Comparison of ENCODE assay signal across 17 cellular contexts in the genomic region with DNA sequence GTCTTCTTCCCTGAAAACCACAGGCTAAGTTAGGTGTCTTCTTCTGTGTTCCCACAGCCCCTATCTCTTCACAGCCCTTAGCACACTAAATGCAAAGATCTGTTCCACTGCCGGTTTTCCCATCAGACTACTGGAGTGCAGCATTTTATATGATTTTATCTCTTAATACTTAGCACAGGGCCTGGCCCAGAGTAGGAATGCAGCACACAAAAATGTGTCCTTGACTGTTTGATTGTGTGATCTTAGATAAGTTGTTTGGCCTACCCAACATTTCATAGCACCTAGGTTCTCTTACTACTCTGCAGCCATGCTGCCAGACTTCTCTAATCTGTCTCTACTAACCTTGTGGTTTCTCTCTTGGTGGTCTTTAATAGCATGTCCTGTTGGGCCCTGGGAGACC. TPM values are rescaled to one million over a fixed set of nuclear protein-coding genes. Genes with fewer than 3 reads are reported as not detected.
A peak's percentile ranks its signal among the peaks of the same experiment; 100 is the strongest.
DNase-seq lines count a peak whose midpoint lies in the region; ATAC-seq and TF ChIP-seq lines count a peak whose summit lies in the region.
"Had no signal": no experiment of that assay in that cellular context is flagged by ENCODE, and none has a peak within 500 bp of the region (broad histone marks: within the 10 kb centered on the region; RNA-seq: fewer than 3 reads in every experiment).

No MANE protein-coding gene starts in this region.

- H3K27ac Mint-ChIP-seq in natural killer cell: peak overlapping the region; percentile 51 to 71
- H3K27ac Mint-ChIP-seq in natural killer cell treated with Interleukin-12 subunit alpha and Interleukin-12 subunit beta and Interleukin-15 and Interleukin-18, amount 100 ng/mL, for 72 hours: peak overlapping the region in 1 of 2 donors; percentile 2
- H3K27ac Mint-ChIP-seq in naive thymus-derived CD4-positive, alpha-beta T cell: peak overlapping the region in 8 of 9 donors; percentile 2 to 75 (median 48)
- peak overlapping the region in 2 of 7 donors; percentile 15 to 38 for H3K27ac Mint-ChIP-seq in CD14-positive monocyte

- POLR2A ChIA-PET in naive thymus-derived CD4-positive, alpha-beta T cell (lab: Charles Lee): no interaction called here

- H3K4me3 ChIP-seq in adrenal gland: no peak overlapping the region
- H3K4me3 ChIP-seq in naive thymus-derived CD4-positive, alpha-beta T cell (ENCODE audit: low read length): no peak overlapping the region
- H3K4me3 ChIP-seq: BLaER1 treated with 17β-estradiol and CSF1 and Interleukin-3, amounts not matched to agents 10 nM and 100 nM had no signal

- peaks cover 0 to 22% of the 10 kb centered on the region in 2 donors for H3K4me1 ChIP-seq in adrenal gland (replicated peaks in 1 of 2)
- H3K4me1 ChIP-seq in naive thymus-derived CD4-positive, alpha-beta T cell (ENCODE audit: control insufficient read depth in 2 of 2, insufficient read depth in 2 of 2, low read length in 2 of 2): no peaks in the 10 kb centered on the region
- H3K4me1 ChIP-seq: Caco-2 had no signal

- intact Hi-C loops in natural killer cell (cut with micrococcal nuclease): no loop called here
- intact Hi-C loops in adrenal gland (cut with DNase I): no loop called here
- intact Hi-C loops in naive thymus-derived CD4-positive, alpha-beta T cell (cut with micrococcal nuclease): no loop called here
- intact Hi-C loops in CD14-positive monocyte (cut with micrococcal nuclease): no loop called here

- H3K27me3 Mint-ChIP-seq in natural killer cell (ENCODE audit: low read depth in 2 of 2) (no peaks in the 10 kb centered on the region), CD14-positive monocyte (ENCODE audit: low read depth in 3 of 3) (no peaks in the 10 kb centered on the region)
- H3K27me3 Mint-ChIP-seq in natural killer cell treated with Interleukin-12 subunit alpha and Interleukin-12 subunit beta and Interleukin-15 and Interleukin-18, amount 100 ng/mL, for 72 hours: no peaks in the 10 kb centered on the region
- no peaks in the 10 kb centered on the region for H3K27me3 Mint-ChIP-seq in naive thymus-derived CD4-positive, alpha-beta T cell

- H3K27me3 ChIP-seq in adrenal gland: no peaks in the 10 kb centered on the region
- H3K27me3 ChIP-seq in naive thymus-derived CD4-positive, alpha-beta T cell (ENCODE audit: control insufficient read depth in 2 of 2, insufficient read depth in 2 of 2, low read length in 2 of 2): no peaks in the 10 kb centered on the region
- H3K27me3 ChIP-seq: BLaER1 treated with 17β-estradiol and CSF1 and Interleukin-3, amounts not matched to agents 10 nM and 100 nM had no signal

- H3K4me1 Mint-ChIP-seq in natural killer cell (peaks cover 71 to 72% of the 10 kb centered on the region in 2 donors), CD14-positive monocyte (peaks cover 11% of the 10 kb centered on the region)
- H3K4me1 Mint-ChIP-seq in natural killer cell treated with Interleukin-12 subunit alpha and Interleukin-12 subunit beta and Interleukin-15 and Interleukin-18, amount 100 ng/mL, for 72 hours (ENCODE audit: low read depth in 2 of 2): peaks cover 36 to 50% of the 10 kb centered on the region in 2 donors
- peaks cover 22 to 75% (median 69%) of the 10 kb centered on the region in 7 donors for H3K4me1 Mint-ChIP-seq in naive thymus-derived CD4-positive, alpha-beta T cell

- H3K9me3 ChIP-seq in adrenal gland (replicated peaks in 1 of 3): no peaks in the 10 kb centered on the region
- H3K9me3 ChIP-seq in naive thymus-derived CD4-positive, alpha-beta T cell (ENCODE audit: control insufficient read depth in 2 of 3, low read length in 3 of 3): no peaks in the 10 kb centered on the region
- H3K9me3 ChIP-seq: Caco-2 had no signal

- no peaks in the 10 kb centered on the region for H3K36me3 Mint-ChIP-seq in natural killer cell
- peaks cover 4% of the 10 kb centered on the region for H3K36me3 Mint-ChIP-seq in natural killer cell treated with Interleukin-12 subunit alpha and Interleukin-12 subunit beta and Interleukin-15 and Interleukin-18, amount 100 ng/mL, for 72 hours
- peaks cover 4 to 26% (median 16%) of the 10 kb centered on the region in 5 donors for H3K36me3 Mint-ChIP-seq in naive thymus-derived CD4-positive, alpha-beta T cell
- peaks cover 11 to 15% of the 10 kb centered on the region in 2 donors for H3K36me3 Mint-ChIP-seq in CD14-positive monocyte

- no peak for TF ChIP-seq POLR2A in adrenal gland (IDR thresholded peaks at IDR 0.05)

- no peaks in the 10 kb centered on the region for H3K36me3 ChIP-seq in adrenal gland (replicated peaks in 1 of 2)
- H3K36me3 ChIP-seq in naive thymus-derived CD4-positive, alpha-beta T cell (ENCODE audit: control insufficient read depth in 2 of 3, insufficient read depth in 3 of 3, low read length in 3 of 3): no peaks in the 10 kb centered on the region

- no peak for TF ChIP-seq CTCF in natural killer cell (IDR thresholded peaks at IDR 0.05)
- no peak for TF ChIP-seq CTCF in adrenal gland (IDR thresholded peaks at IDR 0.05)
- TF ChIP-seq CTCF in CD14-positive monocyte (IDR thresholded peaks at IDR 0.05): no peak

- H3K4me3 Mint-ChIP-seq in natural killer cell: no peak overlapping the region
- no peak overlapping the region for H3K4me3 Mint-ChIP-seq in natural killer cell treated with Interleukin-12 subunit alpha and Interleukin-12 subunit beta and Interleukin-15 and Interleukin-18, amount 100 ng/mL, for 72 hours
- peak overlapping the region in 1 of 10 donors; percentile 6 for H3K4me3 Mint-ChIP-seq in naive thymus-derived CD4-positive, alpha-beta T cell
- no peak overlapping the region for H3K4me3 Mint-ChIP-seq in CD14-positive monocyte

- H3K9me3 Mint-ChIP-seq in natural killer cell (no peaks in the 10 kb centered on the region), CD14-positive monocyte (peaks cover 0 to 5% (median 3%) of the 10 kb centered on the region in 7 donors)
- peaks cover 2% of the 10 kb centered on the region for H3K9me3 Mint-ChIP-seq in natural killer cell treated with Interleukin-12 subunit alpha and Interleukin-12 subunit beta and Interleukin-15 and Interleukin-18, amount 100 ng/mL, for 72 hours
- peaks cover 0 to 4% (median 3%) of the 10 kb centered on the region in 11 donors for H3K9me3 Mint-ChIP-seq in naive thymus-derived CD4-positive, alpha-beta T cell

- ATAC-seq in natural killer cell (no peak), HG02610 (IDR thresholded peaks at IDR 0.05; ENCODE audit: unreplicated experiment) (no peak), GM21786 (IDR thresholded peaks at IDR 0.05; ENCODE audit: unreplicated experiment) (no peak)
- no peak for ATAC-seq in natural killer cell treated with Interleukin-12 subunit alpha and Interleukin-12 subunit beta and Interleukin-15 and Interleukin-18, amount 100 ng/mL, for 72 hours
- no peak for ATAC-seq in naive thymus-derived CD4-positive, alpha-beta T cell
- ATAC-seq: Right ventricle myocardium inferior had no signal

- DNase-seq in natural killer cell (no peak), adrenal gland (peak in 4 of 7 donors; percentile 21 to 37 (median 30)), CD14-positive monocyte (ENCODE audit: low spot score) (no peak), NCI-H1436 treated with DMSO at 0.1 percent for 48 hours (lab: John Stamatoyannopoulos, UW) (no peak)
- no peak for DNase-seq in natural killer cell treated with Interleukin-12 subunit alpha and Interleukin-12 subunit beta and Interleukin-15 and Interleukin-18, amount 100 ng/mL, for 72 hours (ENCODE audit: low spot score)
- no peak for DNase-seq in naive thymus-derived CD4-positive, alpha-beta T cell
- DNase-seq: Caco-2; GF-D8; GOT3; NCI-H1105; NCI-H1694; NCI-H748 treated with DMSO at 0.1 percent for 48 hours; NK-92 treated with Interleukin-12 subunit alpha and Interleukin-12 subunit beta, amount 100 ng/mL, for 24 hours had no signal

- no peak overlapping the region for H3K27ac ChIP-seq in adrenal gland
- H3K27ac ChIP-seq in naive thymus-derived CD4-positive, alpha-beta T cell (ENCODE audit: low read depth, low read length): no peak overlapping the region
- H3K27ac ChIP-seq: BLaER1 treated with 17β-estradiol and CSF1 and Interleukin-3, amounts not matched to agents 10 nM and 100 nM had no signal

- 52 to 64% (median 62%) methylated on average over 1 of the region's 1 CpG for WGBS in adrenal gland, 4 donors

- CTCF ChIA-PET in naive thymus-derived CD4-positive, alpha-beta T cell (lab: Charles Lee): interaction anchor here (1.1 kb wide), 1 partner anchor 14 kb away, joined by 3 read pairs; no protein-coding TSS in a partner anchor

RNA-seq across cellular contexts. Expression of gene RRM1, which starts 54.1 kb away (rescaled TPM):
- total RNA-seq in natural killer cell (10 to 100 TPM; 17.0 to 37.6 (median 24.4) TPM), adrenal gland (10 to 100 TPM; 36.3 to 78.8 (median 58.8) TPM)
- total RNA-seq in natural killer cell treated with Interleukin-12 subunit alpha and Interleukin-12 subunit beta and Interleukin-15 and Interleukin-18, amount 100 ng/mL, for 72 hours: 100 to 1,000 TPM; 109 to 181 TPM
- polyA plus RNA-seq in adrenal gland (10 to 100 TPM in 1 of 3 donors, 1 to 10 TPM in 2; 7.2 to 85.6 (median 7.3) TPM), CD14-positive monocyte (10 to 100 TPM; 11.5 to 16.1 TPM)
- 100 to 1,000 TPM in 1 of 5 experiments, 10 to 100 TPM in 4; 33.6 to 140 (median 40.3) TPM for total RNA-seq in naive thymus-derived CD4-positive, alpha-beta T cell
- polyA plus RNA-seq in naive thymus-derived CD4-positive, alpha-beta T cell: 10 to 100 TPM; 36.2 to 36.6 TPM

Comparison
In these comparisons a context has a peak if more than half of its experiments do, and no peak if none do; other contexts are left out.
1. DNase-seq: peak in adrenal gland (4 of 7); none in natural killer cell (single experiment), natural killer cell treated with Interleukin-12 subunit alpha and Interleukin-12 subunit beta and Interleukin-15 and Interleukin-18, amount 100 ng/mL, for 72 hours (single experiment), naive thymus-derived CD4-positive, alpha-beta T cell (0 of 9), CD14-positive monocyte (single experiment) and NCI-H1436 treated with DMSO at 0.1 percent for 48 hours (single experiment).